Comparison of ENCODE assay signal across 9 cellular contexts in the genomic region with DNA sequence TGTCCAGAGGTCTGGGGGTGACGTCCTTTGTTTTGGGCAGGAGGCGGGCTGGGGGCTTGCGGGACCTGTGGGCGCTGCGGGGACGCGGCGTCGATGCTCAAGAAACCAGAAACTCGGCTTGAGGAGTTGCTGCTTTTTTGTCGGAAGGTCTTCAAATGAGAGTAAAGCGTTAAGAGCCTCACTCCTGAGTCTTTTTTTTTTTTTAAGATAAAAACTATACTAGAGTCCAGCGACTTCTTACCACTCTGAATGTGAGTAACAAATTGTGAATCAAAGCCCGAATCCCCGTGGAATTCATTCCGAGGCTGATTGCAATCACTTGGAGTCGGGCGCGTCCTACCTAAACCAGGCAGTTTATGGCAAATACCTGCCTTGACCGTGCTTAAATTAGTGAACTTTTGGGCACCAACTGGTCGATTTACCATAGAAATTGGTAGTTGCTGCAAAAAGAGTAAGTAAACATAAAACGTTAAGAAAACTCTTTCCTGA. TPM values are rescaled to one million over a fixed set of nuclear protein-coding genes. Genes with fewer than 3 reads are reported as not detected.
A peak's percentile ranks its signal among the peaks of the same experiment; 100 is the strongest.
DNase-seq lines count a peak whose midpoint lies in the region; FAIRE-seq and TF ChIP-seq lines count a peak whose summit lies in the region.
"Had no signal": no experiment of that assay in that cellular context is flagged by ENCODE, and none has a peak within 500 bp of the region (broad histone marks: within the 10 kb centered on the region; RNA-seq: fewer than 3 reads in every experiment).

No MANE protein-coding gene starts in this region.

- no peaks in the 10 kb centered on the region for H3K36me3 Mint-ChIP-seq in astrocyte (ENCODE audit: low read depth, unreplicated experiment)

- H3K4me3 Mint-ChIP-seq in astrocyte (ENCODE audit: unreplicated experiment): peak overlapping the region; percentile 99

- H3K27ac ChIP-seq in Karpas-422 (ENCODE audit: low read length) (no peak overlapping the region), astrocyte (ENCODE audit: low read depth, low read length) (peak overlapping the region; percentile 75), spleen (peak overlapping the region in 5 of 8 donors; percentile 24 to 83 (median 60))

- H4K20me1 ChIP-seq in Karpas-422 (ENCODE audit: insufficient read depth, low read depth, low read length) (no peaks in the 10 kb centered on the region), astrocyte (ENCODE audit: insufficient read depth, low read length) (peaks cover 3% of the 10 kb centered on the region)

- H3K9me3 Mint-ChIP-seq in astrocyte (ENCODE audit: unreplicated experiment): no peaks in the 10 kb centered on the region
- H3K9me3 Mint-ChIP-seq: activated naive CD4-positive, alpha-beta T cell treated with anti-CD3 and anti-CD28 coated beads, Interleukin-2, amount 50 U/mL, for 72 hours had no signal

- peaks cover 17% of the 10 kb centered on the region for H3K4me1 ChIP-seq in Karpas-422 (ENCODE audit: low read length)
- peaks cover 6% of the 10 kb centered on the region for H3K4me1 ChIP-seq in astrocyte (ENCODE audit: insufficient read depth, low read length)
- H3K4me1 ChIP-seq in spleen: peaks cover 0 to 40% (median 18%) of the 10 kb centered on the region in 6 donors

- no peak for FAIRE-seq in astrocyte (lab: Jason Lieb, UNC)

- H3K4me2 ChIP-seq in Karpas-422 (ENCODE audit: low read depth, low read length, poor library complexity, severe bottlenecking) (peak overlapping the region; percentile 82), astrocyte (ENCODE audit: low read length) (peak overlapping the region; percentile 97)

- H3K79me2 ChIP-seq in Karpas-422 (ENCODE audit: low read length) (no peaks in the 10 kb centered on the region), astrocyte (ENCODE audit: insufficient read depth, low read length) (peaks cover 52% of the 10 kb centered on the region)

- H3K4me1 Mint-ChIP-seq in astrocyte (ENCODE audit: low read depth, unreplicated experiment): no peaks in the 10 kb centered on the region

- 1 to 2% (median 1%) methylated on average over 13 to 22 of the region's 22 CpGs for WGBS in spleen, 5 donors

- H3K9ac ChIP-seq in Karpas-422 (ENCODE audit: low read length) (peak overlapping the region; percentile 73), astrocyte (ENCODE audit: low read length) (peak overlapping the region; percentile 90)

- peaks cover 2% of the 10 kb centered on the region for H3K27me3 Mint-ChIP-seq in astrocyte (ENCODE audit: low read depth, unreplicated experiment)

- peak overlapping the region; percentile 83 for H2AFZ ChIP-seq in Karpas-422 (ENCODE audit: low read length)
- H2AFZ ChIP-seq in astrocyte (ENCODE audit: low read depth, low read length): peak overlapping the region; percentile 87

- H3K27ac Mint-ChIP-seq in astrocyte (ENCODE audit: unreplicated experiment): peak overlapping the region; percentile 83

- intact Hi-C loops in spleen (cut with DNase I; ENCODE audit: low total_unique reads): no loop called here

- no peaks in the 10 kb centered on the region for H3K9me2 ChIP-seq in Karpas-422 (replicated peaks; ENCODE audit: insufficient read depth, low read length)

- DNase-seq in NCI-H2171 treated with DMSO at 0.1 percent for 48 hours (lab: John Stamatoyannopoulos, UW) (peak; percentile 59), NCI-H2171 (lab: John Stamatoyannopoulos, UW) (no peak), Karpas-422 (peak; percentile 50), astrocyte (ENCODE audit: low read depth) (peak; percentile 19), inferior parietal cortex (ENCODE audit: extremely low spot score) (peak; percentile 59), spleen (no peak), NCI-H446 treated with DMSO at 0.1 percent for 48 hours (lab: John Stamatoyannopoulos, UW) (no peak), erythroblast (lab: John Stamatoyannopoulos, UW) (no peak)

- H3K4me3 ChIP-seq in Karpas-422 (ENCODE audit: low read length): peak overlapping the region; percentile 76
- H3K4me3 ChIP-seq in astrocyte (ENCODE audit: insufficient read depth, low read depth, low read length): peak overlapping the region; percentile 85
- H3K4me3 ChIP-seq in spleen: peak overlapping the region; percentile 61 to 96 (median 84)

- H3K9me3 ChIP-seq in Karpas-422 (ENCODE audit: low read length) (no peaks in the 10 kb centered on the region), astrocyte (ENCODE audit: insufficient read depth, low read depth, low read length) (no peaks in the 10 kb centered on the region), spleen (no peaks in the 10 kb centered on the region)

- peaks cover 3% of the 10 kb centered on the region; the same call in 1 of the 2 replicates for H3K27me3 ChIP-seq in Karpas-422 (ENCODE audit: low read length)
- no peaks in the 10 kb centered on the region for H3K27me3 ChIP-seq in astrocyte (ENCODE audit: insufficient read depth, low read length)
- no peaks in the 10 kb centered on the region for H3K27me3 ChIP-seq in spleen (replicated peaks in 1 of 7)

- H3K36me3 ChIP-seq in Karpas-422 (ENCODE audit: insufficient read depth, low read length) (no peaks in the 10 kb centered on the region), astrocyte (ENCODE audit: insufficient read depth, low read length) (no peaks in the 10 kb centered on the region), spleen (no peaks in the 10 kb centered on the region)

- TF ChIP-seq CTCF in astrocyte (IDR thresholded peaks at IDR 0.05; ENCODE audit: insufficient read depth, low read depth, low read length): no peak
- TF ChIP-seq CTCF in spleen (IDR thresholded peaks at IDR 0.05 in 8 of 11, conservative IDR thresholded peaks at IDR 0.05 in 3 of 11): no peak

- TF ChIP-seq POLR2A in spleen (IDR thresholded peaks at IDR 0.05) (no peak), erythroblast (IDR thresholded peaks at IDR 0.05; ENCODE audit: low read length) (no peak)

RNA-seq across cellular contexts. Expression of gene GPSM2, which starts 0.6 kb away (rescaled TPM):
- total RNA-seq in Karpas-422 (2014; rRNA removed; shearing (Covaris generic); ENCODE audit: low replicate concordance): 13.7 and 18.3 TPM in 2 replicates
- total RNA-seq in astrocyte (2.8 and 3.1 TPM in 2 replicates), spleen (1 to 10 TPM; 1.6 to 7.7 (median 4.0) TPM)
- polyA plus RNA-seq in spleen: 1 to 10 TPM in 1 of 3 donors, under 1 TPM in 2; 0.67 to 1.7 (median 0.93) TPM

RNA-seq across cellular contexts. Expression of gene AKNAD1, which starts 20.5 kb away (rescaled TPM):
- not detected in 2 replicates for total RNA-seq in Karpas-422 (2014; rRNA removed; shearing (Covaris generic); ENCODE audit: low replicate concordance)
- total RNA-seq in astrocyte: not detected in 2 replicates
- not detected for total RNA-seq in spleen
- polyA plus RNA-seq in spleen: under 1 TPM in 2 of 3 donors, not detected in 1; 0.03 to 0.11 TPM
- total RNA-seq: activated naive CD4-positive, alpha-beta T cell treated with anti-CD3 and anti-CD28 coated beads, Interleukin-2, amount 50 U/mL, for 72 hours had no signal

Comparison
In these comparisons a context has a peak if more than half of its experiments do, and no peak if none do; other contexts are left out.
1. DNase-seq: peak in NCI-H2171 treated with DMSO at 0.1 percent for 48 hours (single experiment), Karpas-422 (single experiment), astrocyte (single experiment) and inferior parietal cortex (single experiment); none in NCI-H2171 (single experiment), spleen (single experiment), NCI-H446 treated with DMSO at 0.1 percent for 48 hours (single experiment) and erythroblast (0 of 2).
2. Peak in every context shown above with its lines, with median percentiles within 50 percentile points of each other: H3K4me3 ChIP-seq.